Comparison of ENCODE assay signal across 11 cellular contexts in genomic region chr10:44008270-44008916, GRCh38.
DNase-seq lines count a peak whose midpoint lies in the region; ATAC-seq and TF ChIP-seq lines count a peak whose summit lies in the region.
"Had no signal": no experiment of that assay in that cellular context is flagged by ENCODE, and none has a peak within 500 bp of the region (broad histone marks: within the 10 kb centered on the region; RNA-seq: fewer than 3 reads in every experiment).

No MANE protein-coding gene starts in this region.

- intact Hi-C loops in esophagus squamous epithelium (cut with DNase I): no loop called here

- H3K4me3 ChIP-seq in MG63 (no peak overlapping the region), esophagus squamous epithelium (no peak overlapping the region)

- H3K4me1 ChIP-seq in esophagus squamous epithelium: peaks cover 0 to 14% (median 4%) of the 10 kb centered on the region in 3 donors
- H3K4me1 ChIP-seq: parathyroid adenoma had no signal

- peak overlapping the region in 2 of 4 donors; percentile 7 to 31 for H3K27ac ChIP-seq in esophagus squamous epithelium
- H3K27ac ChIP-seq: parathyroid adenoma had no signal

- no peak for TF ChIP-seq CTCF in esophagus squamous epithelium (IDR thresholded peaks at IDR 0.05)

- H3K9me3 ChIP-seq in MG63 (no peaks in the 10 kb centered on the region), esophagus squamous epithelium (no peaks in the 10 kb centered on the region)

- DNase-seq in EL (peak; percentile 77), glomerular endothelial cell (ENCODE audit: extremely low read depth, low read depth, low spot score) (peak; percentile 86), MG63 (no peak), AG08396 (ENCODE audit: low spot score) (no peak), esophagus squamous epithelium (lab: John Stamatoyannopoulos, UW) (no peak)
- DNase-seq: activated naive CD8-positive, alpha-beta T cell treated with anti-CD3 and anti-CD28 coated beads for 36 hours; NCI-H524 treated with DMSO at 0.1 percent for 48 hours had no signal

- H3K27me3 ChIP-seq in MG63: no peaks in the 10 kb centered on the region
- H3K27me3 ChIP-seq in esophagus squamous epithelium: no peaks in the 10 kb centered on the region

- 69 to 70% methylated on average over 9 of the region's 10 CpGs for WGBS in esophagus squamous epithelium, 2 donors

- ATAC-seq in GM21723 (IDR thresholded peaks at IDR 0.05; ENCODE audit: unreplicated experiment) (peak; percentile 38), HG03571 (IDR thresholded peaks at IDR 0.05; ENCODE audit: unreplicated experiment) (peak; percentile 27), HG03139 (IDR thresholded peaks at IDR 0.05; ENCODE audit: unreplicated experiment) (no peak)

- no peak for TF ChIP-seq POLR2A in esophagus squamous epithelium (IDR thresholded peaks at IDR 0.05)

- H3K36me3 ChIP-seq in MG63: no peaks in the 10 kb centered on the region
- no peaks in the 10 kb centered on the region for H3K36me3 ChIP-seq in esophagus squamous epithelium

Comparison
In these comparisons a context has a peak if more than half of its experiments do, and no peak if none do; other contexts are left out.
1. DNase-seq: peak in EL (single experiment) and glomerular endothelial cell (single experiment); none in MG63 (single experiment), AG08396 (single experiment) and esophagus squamous epithelium (single experiment).